Comparison of ENCODE assay signal across 1 cellular context in genomic region chr14:54606178-54606577, GRCh38.
TF ChIP-seq lines count a peak whose summit lies in the region.

No MANE protein-coding gene starts in this region.

TF ChIP-seq in K562, 482 proteins besides CTCF, POLR2A, EP300 and RAD21 (continued from another document):
- TF ChIP-seq THAP12 (CRISPR knock-in tag; IDR thresholded peaks at IDR 0.05) (no peak), ELF4 (CRISPR knock-in tag; IDR thresholded peaks at IDR 0.05) (no peak)
